In the genomic region with DNA sequence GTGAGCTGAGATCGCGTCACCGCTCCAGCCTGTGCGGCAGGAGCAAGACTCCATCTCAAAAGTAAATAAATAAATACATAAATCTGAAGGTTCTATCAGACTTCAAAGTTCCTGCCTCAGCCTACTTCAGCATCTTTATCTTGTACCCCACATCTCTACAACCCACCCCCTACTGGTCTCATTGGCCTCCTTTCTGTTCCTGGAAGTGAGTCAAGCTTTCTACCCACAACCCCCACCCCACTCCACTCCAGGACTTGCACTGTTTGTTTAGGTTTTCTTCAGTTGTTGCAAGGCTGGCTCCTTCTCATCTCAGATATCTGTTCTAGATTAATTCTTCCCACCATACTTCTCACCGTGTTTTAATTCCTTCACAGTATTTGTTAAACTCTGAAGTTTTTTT, we compare ENCODE assay signal across 8 cellular contexts. TPM values are rescaled to one million over a fixed set of nuclear protein-coding genes. Genes with fewer than 3 reads are reported as not detected.
A peak's percentile ranks its signal among the peaks of the same experiment; 100 is the strongest.
DNase-seq lines count a peak whose midpoint lies in the region; ATAC-seq and TF ChIP-seq lines count a peak whose summit lies in the region.

No MANE protein-coding gene starts in this region.

- H3K27ac Mint-ChIP-seq in activated CD8-positive, alpha-beta T cell treated with anti-CD3 and anti-CD28 coated beads for 36 hours = peak overlapping the region; percentile 97

- H3K4me1 ChIP-seq in BE2C (peaks cover 7% of the 10 kb centered on the region), KMS-11 (ENCODE audit: low read depth, poor library complexity, severe bottlenecking) (peaks cover 28% of the 10 kb centered on the region)

- no peak for DNase-seq in BE2C
- DNase-seq in activated CD8-positive, alpha-beta T cell treated with anti-CD3 and anti-CD28 coated beads for 36 hours = peak; percentile 79
- DNase-seq in fibroblast of the aortic adventitia (ENCODE audit: low read depth) = no peak
- DNase-seq in NCI-H526 (lab: John Stamatoyannopoulos, UW) = no peak
- DNase-seq in H7 = no peak

- H3K36me3 ChIP-seq in BE2C (peaks cover 30% of the 10 kb centered on the region), KMS-11 (ENCODE audit: insufficient read depth) (peaks cover under 1% of the 10 kb centered on the region; the same call in 1 of the 2 replicates), H7 (replicated peaks; ENCODE audit: control insufficient read depth, insufficient read depth, low read length) (peaks cover 13% of the 10 kb centered on the region)

- POLR2A ChIA-PET in activated CD8-positive, alpha-beta T cell treated with anti-CD3 and anti-CD28 coated beads for 36 hours (lab: Charles Lee) = interaction anchor here (0.8 to 1.6 kb wide), 4 partner anchors 9 to 26 kb away, joined by 3 to 9 read pairs (median 4); a partner anchor contains a TSS

- H3K4me1 Mint-ChIP-seq in activated CD8-positive, alpha-beta T cell treated with anti-CD3 and anti-CD28 coated beads for 36 hours (ENCODE audit: low read depth) = peaks cover 41% of the 10 kb centered on the region

- H3K4me2 ChIP-seq in KMS-11 = peak overlapping the region; percentile 55

- peak overlapping the region; percentile 77 for H2AFZ ChIP-seq in KMS-11 (ENCODE audit: low read depth)

- no peaks in the 10 kb centered on the region for H3K9me3 Mint-ChIP-seq in activated CD8-positive, alpha-beta T cell treated with anti-CD3 and anti-CD28 coated beads for 36 hours

- CTCF ChIA-PET in activated CD8-positive, alpha-beta T cell treated with anti-CD3 and anti-CD28 coated beads for 36 hours (lab: Charles Lee) = no interaction called here

- H3K27ac ChIP-seq in KMS-11 = peak overlapping the region; percentile 74; the same call in 1 of the 2 replicates
- peak overlapping the region in 20 of 21 experiments; percentile 76 to 94 (median 88) for H3K27ac ChIP-seq in skin epidermis

- intact Hi-C loops in activated CD8-positive, alpha-beta T cell treated with anti-CD3 and anti-CD28 coated beads for 36 hours (cut with micrococcal nuclease) = loop anchor here (2.0 kb wide), 1 partner anchor 37 kb away; no protein-coding TSS in a partner anchor

- H3K4me3 ChIP-seq in BE2C (ENCODE audit: low read depth, low read length) (peak overlapping the region; percentile 73), KMS-11 (IDR thresholded peaks at IDR 0.05; ENCODE audit: insufficient read depth, low read depth, low read length) (no peak overlapping the region), fibroblast of the aortic adventitia (ENCODE audit: low read depth, low read length) (peak overlapping the region; percentile 87), skin epidermis (peak overlapping the region in 6 of 7 experiments; percentile 65 to 95 (median 78)), H7 (ENCODE audit: insufficient read depth, low read depth, low read length) (no peak overlapping the region)

- no peaks in the 10 kb centered on the region for H3K9me3 ChIP-seq in BE2C

- H3K9ac ChIP-seq in KMS-11 = peak overlapping the region; percentile 77; the same call in 1 of the 2 replicates

- H3K79me2 ChIP-seq in KMS-11 (ENCODE audit: insufficient read depth, low read depth) = peaks cover 34% of the 10 kb centered on the region

- H3K4me3 Mint-ChIP-seq in activated CD8-positive, alpha-beta T cell treated with anti-CD3 and anti-CD28 coated beads for 36 hours = peak overlapping the region; percentile 96

- no peaks in the 10 kb centered on the region for H4K20me1 ChIP-seq in KMS-11 (ENCODE audit: insufficient read depth)

- H3K27me3 Mint-ChIP-seq in activated CD8-positive, alpha-beta T cell treated with anti-CD3 and anti-CD28 coated beads for 36 hours = no peaks in the 10 kb centered on the region

- peak; percentile 64 for ATAC-seq in activated CD8-positive, alpha-beta T cell treated with anti-CD3 and anti-CD28 coated beads for 36 hours
- no peak for ATAC-seq in GM18868 (IDR thresholded peaks at IDR 0.05; ENCODE audit: unreplicated experiment)

- peaks cover 31% of the 10 kb centered on the region for H3K36me3 Mint-ChIP-seq in activated CD8-positive, alpha-beta T cell treated with anti-CD3 and anti-CD28 coated beads for 36 hours (ENCODE audit: low read depth)

- no peak for TF ChIP-seq CTCF in BE2C (IDR thresholded peaks at IDR 0.05; ENCODE audit: low read depth, low read length)
- TF ChIP-seq CTCF in KMS-11 (conservative IDR thresholded peaks at IDR 0.05; ENCODE audit: low read depth, low read length) = no peak
- no peak for TF ChIP-seq CTCF in activated CD8-positive, alpha-beta T cell treated with anti-CD3 and anti-CD28 coated beads for 36 hours (IDR thresholded peaks at IDR 0.05)
- TF ChIP-seq CTCF in fibroblast of the aortic adventitia (IDR thresholded peaks at IDR 0.05; ENCODE audit: insufficient read depth, low read length) = no peak

- H3K27me3 ChIP-seq in BE2C (no peaks in the 10 kb centered on the region), KMS-11 (ENCODE audit: insufficient read depth, low read depth) (no peaks in the 10 kb centered on the region), H7 (ENCODE audit: control insufficient read depth, insufficient read depth, low read length) (no peaks in the 10 kb centered on the region)

RNA-seq across cellular contexts. Expression of a gene that starts 0.7 kb away (rescaled TPM):
- polyA plus RNA-seq in BE2C (2012; ENCODE audit: insufficient read depth, insufficient read length, low read depth) = 76.2 TPM
- 100 to 1,000 TPM; 104 to 105 TPM for total RNA-seq in activated CD8-positive, alpha-beta T cell treated with anti-CD3 and anti-CD28 coated beads for 36 hours
- total RNA-seq in fibroblast of the aortic adventitia (ENCODE audit: low replicate concordance) = 81.2 and 111 TPM in 2 replicates
- 113 and 143 TPM in 2 replicates for total RNA-seq in H7 (2014; rRNA removed; shearing (Covaris generic))

RNA-seq across cellular contexts. Expression of a gene that starts 10.9 kb away (rescaled TPM):
- polyA plus RNA-seq in BE2C (2012; ENCODE audit: insufficient read depth, insufficient read length, low read depth) = 19.0 TPM
- total RNA-seq in activated CD8-positive, alpha-beta T cell treated with anti-CD3 and anti-CD28 coated beads for 36 hours = 100 to 1,000 TPM; 187 to 202 TPM
- 75.3 and 123 TPM in 2 replicates for total RNA-seq in fibroblast of the aortic adventitia (ENCODE audit: low replicate concordance)
- 24.6 and 43.1 TPM in 2 replicates for total RNA-seq in H7 (2014; rRNA removed; shearing (Covaris generic))

RNA-seq across cellular contexts. Expression of a gene that starts 23.7 kb away (rescaled TPM):
- 1.8 TPM for polyA plus RNA-seq in BE2C (2012; ENCODE audit: insufficient read depth, insufficient read length, low read depth)
- total RNA-seq in activated CD8-positive, alpha-beta T cell treated with anti-CD3 and anti-CD28 coated beads for 36 hours = 10 to 100 TPM; 13.0 to 13.2 TPM
- 9.3 and 50.7 TPM in 2 replicates for total RNA-seq in fibroblast of the aortic adventitia (ENCODE audit: low replicate concordance)
- 20.7 and 28.4 TPM in 2 replicates for total RNA-seq in H7 (2014; rRNA removed; shearing (Covaris generic))

Comparison
In these comparisons a context has a peak if more than half of its experiments do, and no peak if none do; other contexts are left out.
1. H3K4me3 ChIP-seq: peak in BE2C (single experiment), fibroblast of the aortic adventitia (single experiment) and skin epidermis (6 of 7); none in KMS-11 (single experiment) and H7 (single experiment).